2 cellular contexts compared by ENCODE assay signal in the genomic region with DNA sequence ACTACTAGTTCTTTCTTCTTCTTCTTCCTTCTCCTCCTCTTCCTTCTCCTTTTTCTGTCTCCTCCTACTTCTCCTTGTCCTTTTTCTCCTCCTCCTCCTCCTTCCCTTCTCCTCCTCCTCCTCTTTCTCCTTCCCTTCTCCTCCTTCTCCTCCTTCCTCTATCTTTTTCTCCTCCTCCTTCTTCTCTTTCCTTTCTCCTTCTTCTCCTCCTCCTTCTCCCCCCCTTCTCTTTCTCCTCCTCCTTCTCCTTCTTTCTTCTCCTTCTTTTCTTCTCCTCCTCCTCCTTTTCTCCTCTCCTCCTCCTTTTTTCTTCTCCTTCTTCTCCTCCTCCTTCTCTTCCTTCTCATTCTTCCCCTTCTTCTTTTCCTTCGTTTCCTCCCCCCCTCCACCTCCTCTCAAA.
A peak's percentile ranks its signal among the peaks of the same experiment; 100 is the strongest.
TF ChIP-seq lines count a peak whose summit lies in the region.

No MANE protein-coding gene starts in this region.

TF ChIP-seq in HepG2, 621 proteins besides CTCF, POLR2A, EP300 and RAD21:
- TF ChIP-seq NONO (IDR thresholded peaks at IDR 0.05) (peak; percentile 59; the same call in 1 of the 2 replicates), NONO (CRISPR knock-in tag; conservative IDR thresholded peaks at IDR 0.05) (no peak), SAP130 (CRISPR knock-in tag; IDR thresholded peaks at IDR 0.05; ENCODE audit: low read depth) (no peak), ZNF775 (CRISPR knock-in tag; IDR thresholded peaks at IDR 0.05; ENCODE audit: borderline replicate concordance) (no peak), KLF11 (CRISPR knock-in tag; IDR thresholded peaks at IDR 0.05) (no peak), TBX3 (IDR thresholded peaks at IDR 0.05; ENCODE audit: borderline replicate concordance) (no peak)

TF ChIP-seq in K562, 482 proteins besides CTCF, POLR2A, EP300 and RAD21:
- TF ChIP-seq ZNF551 (CRISPR knock-in tag; IDR thresholded peaks at IDR 0.05) (no peak), PPARD (CRISPR knock-in tag; IDR thresholded peaks at IDR 0.05) (no peak), LARP7 (IDR thresholded peaks at IDR 0.05) (0 out of 2 replicates have a peak, but pooled peaks have one; percentile 53), ATF1 (CRISPR knock-in tag; IDR thresholded peaks at IDR 0.05) (no peak), ATF1 (tag; IDR thresholded peaks at IDR 0.05) (no peak), ZNF311 (CRISPR knock-in tag; IDR thresholded peaks at IDR 0.05) (no peak), OTX1 (CRISPR knock-in tag; IDR thresholded peaks at IDR 0.05) (peak; percentile 18; the same call in 1 of the 2 replicates), MCM3 (IDR thresholded peaks at IDR 0.05) (no peak), KDM4B (IDR thresholded peaks at IDR 0.05; ENCODE audit: borderline replicate concordance in 2 of 2, low read depth in 1 of 2) (no peak), EHMT2 (IDR thresholded peaks at IDR 0.05) (0 out of 2 replicates have a peak, but pooled peaks have one; percentile 10)
- TF ChIP-seq, protein P1, sequence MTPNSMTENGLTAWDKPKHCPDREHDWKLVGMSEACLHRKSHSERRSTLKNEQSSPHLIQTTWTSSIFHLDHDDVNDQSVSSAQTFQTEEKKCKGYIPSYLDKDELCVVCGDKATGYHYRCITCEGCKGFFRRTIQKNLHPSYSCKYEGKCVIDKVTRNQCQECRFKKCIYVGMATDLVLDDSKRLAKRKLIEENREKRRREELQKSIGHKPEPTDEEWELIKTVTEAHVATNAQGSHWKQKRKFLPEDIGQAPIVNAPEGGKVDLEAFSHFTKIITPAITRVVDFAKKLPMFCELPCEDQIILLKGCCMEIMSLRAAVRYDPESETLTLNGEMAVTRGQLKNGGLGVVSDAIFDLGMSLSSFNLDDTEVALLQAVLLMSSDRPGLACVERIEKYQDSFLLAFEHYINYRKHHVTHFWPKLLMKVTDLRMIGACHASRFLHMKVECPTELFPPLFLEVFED (CRISPR knock-in tag; conservative IDR thresholded peaks at IDR 0.05) = 0 out of 2 replicates have a peak, but pooled peaks have one; percentile 33
- TF ChIP-seq, protein P2, sequence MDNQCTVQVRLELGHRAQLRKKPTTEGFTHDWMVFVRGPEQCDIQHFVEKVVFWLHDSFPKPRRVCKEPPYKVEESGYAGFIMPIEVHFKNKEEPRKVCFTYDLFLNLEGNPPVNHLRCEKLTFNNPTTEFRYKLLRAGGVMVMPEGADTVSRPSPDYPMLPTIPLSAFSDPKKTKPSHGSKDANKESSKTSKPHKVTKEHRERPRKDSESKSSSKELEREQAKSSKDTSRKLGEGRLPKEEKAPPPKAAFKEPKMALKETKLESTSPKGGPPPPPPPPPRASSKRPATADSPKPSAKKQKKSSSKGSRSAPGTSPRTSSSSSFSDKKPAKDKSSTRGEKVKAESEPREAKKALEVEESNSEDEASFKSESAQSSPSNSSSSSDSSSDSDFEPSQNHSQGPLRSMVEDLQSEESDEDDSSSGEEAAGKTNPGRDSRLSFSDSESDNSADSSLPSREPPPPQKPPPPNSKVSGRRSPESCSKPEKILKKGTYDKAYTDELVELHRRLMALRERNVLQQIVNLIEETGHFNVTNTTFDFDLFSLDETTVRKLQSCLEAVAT (IDR thresholded peaks at IDR 0.05) = no peak
- TF ChIP-seq, protein P3, sequence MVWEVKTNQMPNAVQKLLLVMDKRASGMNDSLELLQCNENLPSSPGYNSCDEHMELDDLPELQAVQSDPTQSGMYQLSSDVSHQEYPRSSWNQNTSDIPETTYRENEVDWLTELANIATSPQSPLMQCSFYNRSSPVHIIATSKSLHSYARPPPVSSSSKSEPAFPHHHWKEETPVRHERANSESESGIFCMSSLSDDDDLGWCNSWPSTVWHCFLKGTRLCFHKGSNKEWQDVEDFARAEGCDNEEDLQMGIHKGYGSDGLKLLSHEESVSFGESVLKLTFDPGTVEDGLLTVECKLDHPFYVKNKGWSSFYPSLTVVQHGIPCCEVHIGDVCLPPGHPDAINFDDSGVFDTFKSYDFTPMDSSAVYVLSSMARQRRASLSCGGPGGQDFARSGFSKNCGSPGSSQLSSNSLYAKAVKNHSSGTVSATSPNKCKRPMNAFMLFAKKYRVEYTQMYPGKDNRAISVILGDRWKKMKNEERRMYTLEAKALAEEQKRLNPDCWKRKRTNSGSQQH (CRISPR knock-in tag; IDR thresholded peaks at IDR 0.05) = peak; percentile 18; the same call in 1 of the 2 replicates
- TF ChIP-seq, protein P4, sequence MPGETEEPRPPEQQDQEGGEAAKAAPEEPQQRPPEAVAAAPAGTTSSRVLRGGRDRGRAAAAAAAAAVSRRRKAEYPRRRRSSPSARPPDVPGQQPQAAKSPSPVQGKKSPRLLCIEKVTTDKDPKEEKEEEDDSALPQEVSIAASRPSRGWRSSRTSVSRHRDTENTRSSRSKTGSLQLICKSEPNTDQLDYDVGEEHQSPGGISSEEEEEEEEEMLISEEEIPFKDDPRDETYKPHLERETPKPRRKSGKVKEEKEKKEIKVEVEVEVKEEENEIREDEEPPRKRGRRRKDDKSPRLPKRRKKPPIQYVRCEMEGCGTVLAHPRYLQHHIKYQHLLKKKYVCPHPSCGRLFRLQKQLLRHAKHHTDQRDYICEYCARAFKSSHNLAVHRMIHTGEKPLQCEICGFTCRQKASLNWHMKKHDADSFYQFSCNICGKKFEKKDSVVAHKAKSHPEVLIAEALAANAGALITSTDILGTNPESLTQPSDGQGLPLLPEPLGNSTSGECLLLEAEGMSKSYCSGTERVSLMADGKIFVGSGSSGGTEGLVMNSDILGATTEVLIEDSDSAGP (CRISPR knock-in tag; IDR thresholded peaks at IDR 0.05) = no peak
- TF ChIP-seq, protein P5, sequence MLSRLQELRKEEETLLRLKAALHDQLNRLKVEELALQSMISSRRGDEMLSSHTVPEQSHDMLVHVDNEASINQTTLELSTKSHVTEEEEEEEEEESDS (CRISPR knock-in tag; IDR thresholded peaks at IDR 0.05) = no peak
- TF ChIP-seq, protein P6, sequence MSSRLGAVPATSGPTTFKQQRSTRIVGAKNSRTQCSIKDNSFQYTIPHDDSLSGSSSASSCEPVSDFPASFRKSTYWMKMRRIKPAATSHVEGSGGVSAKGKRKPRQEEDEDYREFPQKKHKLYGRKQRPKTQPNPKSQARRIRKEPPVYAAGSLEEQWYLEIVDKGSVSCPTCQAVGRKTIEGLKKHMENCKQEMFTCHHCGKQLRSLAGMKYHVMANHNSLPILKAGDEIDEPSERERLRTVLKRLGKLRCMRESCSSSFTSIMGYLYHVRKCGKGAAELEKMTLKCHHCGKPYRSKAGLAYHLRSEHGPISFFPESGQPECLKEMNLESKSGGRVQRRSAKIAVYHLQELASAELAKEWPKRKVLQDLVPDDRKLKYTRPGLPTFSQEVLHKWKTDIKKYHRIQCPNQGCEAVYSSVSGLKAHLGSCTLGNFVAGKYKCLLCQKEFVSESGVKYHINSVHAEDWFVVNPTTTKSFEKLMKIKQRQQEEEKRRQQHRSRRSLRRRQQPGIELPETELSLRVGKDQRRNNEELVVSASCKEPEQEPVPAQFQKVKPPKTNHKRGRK (tag; IDR thresholded peaks at IDR 0.05) = peak; percentile 92
